25 cellular contexts compared by ENCODE assay signal in the genomic region with DNA sequence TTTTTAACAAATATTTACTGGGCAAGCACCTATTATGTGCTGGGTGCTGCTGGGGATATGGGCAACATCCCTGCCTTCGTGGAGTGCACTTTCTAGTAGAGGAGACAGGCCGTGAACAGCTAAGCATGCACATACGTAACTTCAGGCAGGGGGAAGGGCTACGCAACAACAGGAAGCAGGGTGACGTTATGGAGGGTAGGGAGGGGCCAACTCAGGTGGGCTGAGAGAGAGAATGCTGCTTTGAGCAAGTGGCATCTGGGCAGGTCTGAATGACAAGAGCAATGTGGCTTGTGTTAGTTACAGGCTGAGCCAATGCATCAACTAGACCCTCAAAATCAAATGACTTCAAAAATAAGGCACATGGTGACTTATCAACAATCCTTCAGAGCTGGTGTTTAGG.
"Had no signal": no experiment of that assay in that cellular context is flagged by ENCODE, and none has a peak within 500 bp of the region (broad histone marks: within the 10 kb centered on the region; RNA-seq: fewer than 3 reads in every experiment).

No MANE protein-coding gene starts in this region.

- H3K27me3 ChIP-seq: gastrocnemius medialis, suprapubic skin, transverse colon, upper lobe of right lung, uterus had no signal

- H2AFZ ChIP-seq: parathyroid adenoma had no signal

- H3K9me3 Mint-ChIP-seq: effector memory CD8-positive, alpha-beta T cell; memory B cell; natural killer cell treated with Interleukin-12 subunit alpha and Interleukin-12 subunit beta and Interleukin-15 and Interleukin-18, amount 100 ng/mL, for 72 hours had no signal

- H3K79me2 ChIP-seq: parathyroid adenoma had no signal

- H3K4me1 Mint-ChIP-seq: memory B cell; neural crest cell; stimulated activated naive CD8-positive, alpha-beta T cell treated with anti-CD3 and anti-CD28 coated beads, Interleukin-15, amount 100 ng/mL, for 72 hours had no signal

- H3K36me3 ChIP-seq: gastrocnemius medialis, left ventricle myocardium inferior, lower lobe of right lung, neutrophil, suprapubic skin, transverse colon, upper lobe of right lung, uterus had no signal

- H3K9ac ChIP-seq: parathyroid adenoma had no signal

- H3K9me3 ChIP-seq: gastrocnemius medialis, lower lobe of right lung, neutrophil, suprapubic skin, transverse colon, upper lobe of right lung, uterus had no signal

- ATAC-seq: effector memory CD8-positive, alpha-beta T cell; gastrocnemius medialis; left colon; lower lobe of right lung; natural killer cell treated with Interleukin-12 subunit alpha and Interleukin-12 subunit beta and Interleukin-15 and Interleukin-18, amount 100 ng/mL, for 72 hours; sciatic nerve; stimulated activated naive CD8-positive, alpha-beta T cell treated with anti-CD3 and anti-CD28 coated beads, Interleukin-15, amount 100 ng/mL, for 72 hours; upper lobe of right lung had no signal

- H3K4me2 ChIP-seq: smooth muscle cell had no signal

- H3K36me3 Mint-ChIP-seq: memory B cell; natural killer cell treated with Interleukin-12 subunit alpha and Interleukin-12 subunit beta and Interleukin-15 and Interleukin-18, amount 100 ng/mL, for 72 hours had no signal

- H3K4me1 ChIP-seq: gastrocnemius medialis, left ventricle myocardium inferior, lower lobe of right lung, parathyroid adenoma, suprapubic skin, transverse colon, upper lobe of right lung, uterus had no signal

- H3K27ac ChIP-seq: gastrocnemius medialis, left ventricle myocardium inferior, lower lobe of right lung, neutrophil, parathyroid adenoma, suprapubic skin, transverse colon, upper lobe of right lung, uterus had no signal

- H3K4me3 Mint-ChIP-seq: effector memory CD8-positive, alpha-beta T cell; memory B cell; natural killer cell treated with Interleukin-12 subunit alpha and Interleukin-12 subunit beta and Interleukin-15 and Interleukin-18, amount 100 ng/mL, for 72 hours; neural crest cell; stimulated activated naive CD8-positive, alpha-beta T cell treated with anti-CD3 and anti-CD28 coated beads, Interleukin-15, amount 100 ng/mL, for 72 hours had no signal

- DNase-seq: cortex of kidney; effector memory CD8-positive, alpha-beta T cell; gastrocnemius medialis; kidney glomerular epithelial cell; left colon; left ventricle myocardium inferior; lower lobe of right lung; stimulated activated CD4-positive, alpha-beta T cell treated with anti-CD3 and anti-CD28 coated beads, Interleukin-12 subunit alpha, Interleukin-12 subunit beta, amount 100 ng/mL, for 4 hours; stimulated activated CD4-positive, alpha-beta T cell treated with anti-CD3 and anti-CD28 coated beads, Interleukin-1b, Interleukin-23, amount 100 ng/mL, for 48 hours; stimulated activated CD4-positive, alpha-beta T cell treated with anti-CD3 and anti-CD28 coated beads, Interleukin-4, amount 100 ng/mL, for 1 hour; stimulated activated CD8-positive, alpha-beta memory T cell treated with anti-CD3 and anti-CD28 coated beads, Interleukin-4, amount 100 ng/mL, for 48 hours; stimulated activated naive CD4-positive, alpha-beta T cell; stimulated activated naive CD8-positive, alpha-beta T cell treated with anti-CD3 and anti-CD28 coated beads, Interleukin-15, amount 100 ng/mL, for 72 hours; transverse colon; upper lobe of right lung; uterus had no signal

- H3K27ac Mint-ChIP-seq: effector memory CD8-positive, alpha-beta T cell; memory B cell; natural killer cell treated with Interleukin-12 subunit alpha and Interleukin-12 subunit beta and Interleukin-15 and Interleukin-18, amount 100 ng/mL, for 72 hours; progenitor cell of endocrine pancreas; stimulated activated naive CD8-positive, alpha-beta T cell treated with anti-CD3 and anti-CD28 coated beads, Interleukin-15, amount 100 ng/mL, for 72 hours had no signal

- H3K4me3 ChIP-seq: gastrocnemius medialis, left ventricle myocardium inferior, lower lobe of right lung, smooth muscle cell, suprapubic skin, transverse colon, upper lobe of right lung, uterus had no signal
